Comparison of ENCODE assay signal across 1 cellular context in the genomic region with DNA sequence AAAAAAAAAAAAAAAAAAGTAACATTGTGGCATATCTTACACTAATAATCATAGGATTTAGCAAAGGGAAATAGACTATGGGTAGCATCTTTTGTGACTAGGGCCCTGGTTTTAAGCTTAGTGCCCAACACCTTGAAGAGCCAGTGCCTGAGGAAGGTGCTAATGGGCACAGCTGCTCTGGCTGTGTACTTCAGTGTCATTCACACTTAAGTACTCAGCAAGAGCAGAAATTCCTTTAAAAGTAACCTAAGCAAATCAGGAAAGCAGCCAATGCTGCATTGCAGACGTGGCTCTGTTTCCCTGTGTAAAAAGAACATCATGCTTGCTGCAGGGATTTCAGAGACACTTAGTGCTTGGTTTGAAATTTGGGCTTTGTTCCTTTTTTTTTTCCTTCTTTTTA.
TF ChIP-seq lines count a peak whose summit lies in the region.

No MANE protein-coding gene starts in this region.

TF ChIP-seq in GM23338, 12 proteins besides CTCF, POLR2A, EP300 and RAD21 (continued from another document):
- TF ChIP-seq ZNF462 (CRISPR knock-in tag; IDR thresholded peaks at IDR 0.05), result no peak
- no peak for TF ChIP-seq ZNF331 (CRISPR knock-in tag; IDR thresholded peaks at IDR 0.05; ENCODE audit: low read depth)
- no peak for TF ChIP-seq STAT1 (IDR thresholded peaks at IDR 0.05; ENCODE audit: unreplicated experiment)
- no peak for TF ChIP-seq EZH2 (IDR thresholded peaks at IDR 0.05; ENCODE audit: low read depth, unreplicated experiment)
- TF ChIP-seq REST (IDR thresholded peaks at IDR 0.05; ENCODE audit: unreplicated experiment), result no peak
- no peak for TF ChIP-seq ZNF114 (CRISPR knock-in tag; IDR thresholded peaks at IDR 0.05)
- no peak for TF ChIP-seq JUNB (IDR thresholded peaks at IDR 0.05; ENCODE audit: unreplicated experiment)
- no peak for TF ChIP-seq CREB1 (CRISPR knock-in tag; IDR thresholded peaks at IDR 0.05; ENCODE audit: low read depth)
